2 cellular contexts compared by ENCODE assay signal in the genomic region with DNA sequence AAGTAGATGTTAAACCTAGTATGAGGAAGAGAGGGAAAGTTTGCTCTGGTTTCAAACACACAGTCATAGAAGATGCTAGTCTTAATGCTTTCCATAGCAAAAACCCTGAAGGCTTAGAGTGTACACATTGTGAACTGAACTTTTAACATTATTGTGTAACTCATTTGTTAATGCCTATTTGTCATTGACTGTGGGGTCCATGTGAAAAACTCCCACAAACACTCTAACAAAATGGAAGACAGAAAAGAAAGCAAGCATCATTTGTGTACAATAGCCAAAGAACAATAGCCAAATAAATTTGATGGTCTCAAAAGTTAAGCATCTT.
TF ChIP-seq lines count a peak whose summit lies in the region.

No MANE protein-coding gene starts in this region.

TF ChIP-seq in GM12878, 131 proteins besides CTCF, POLR2A, EP300 and RAD21:
- TF ChIP-seq, protein P1, sequence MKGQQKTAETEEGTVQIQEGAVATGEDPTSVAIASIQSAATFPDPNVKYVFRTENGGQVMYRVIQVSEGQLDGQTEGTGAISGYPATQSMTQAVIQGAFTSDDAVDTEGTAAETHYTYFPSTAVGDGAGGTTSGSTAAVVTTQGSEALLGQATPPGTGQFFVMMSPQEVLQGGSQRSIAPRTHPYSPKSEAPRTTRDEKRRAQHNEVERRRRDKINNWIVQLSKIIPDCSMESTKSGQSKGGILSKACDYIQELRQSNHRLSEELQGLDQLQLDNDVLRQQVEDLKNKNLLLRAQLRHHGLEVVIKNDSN (IDR thresholded peaks at IDR 0.05; ENCODE audit: borderline replicate concordance, extremely low read length, insufficient read depth, low read depth, low read length), result no peak
- 0 out of 2 replicates have a peak, but pooled peaks have one; percentile 2 for TF ChIP-seq CHD2 (IDR thresholded peaks at IDR 0.05; ENCODE audit: borderline replicate concordance, low read depth, low read length)
- TF ChIP-seq IKZF2 (IDR thresholded peaks at IDR 0.05), result peak in 1 of 2 experiments; percentile 5; a peak in 1 of 4 replicates
- TF ChIP-seq TARDBP (IDR thresholded peaks at IDR 0.05; ENCODE audit: borderline replicate concordance), result 0 out of 2 replicates have a peak, but pooled peaks have one; percentile 19

TF ChIP-seq in SK-N-SH, 30 proteins besides CTCF, POLR2A, EP300 and RAD21:
- TF ChIP-seq, protein P2, sequence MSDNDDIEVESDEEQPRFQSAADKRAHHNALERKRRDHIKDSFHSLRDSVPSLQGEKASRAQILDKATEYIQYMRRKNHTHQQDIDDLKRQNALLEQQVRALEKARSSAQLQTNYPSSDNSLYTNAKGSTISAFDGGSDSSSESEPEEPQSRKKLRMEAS (IDR thresholded peaks at IDR 0.05; ENCODE audit: low read depth), result no peak
- TF ChIP-seq MEF2A (IDR thresholded peaks at IDR 0.05; ENCODE audit: borderline replicate concordance, low read depth) (no peak), RXRA (IDR thresholded peaks at IDR 0.05; ENCODE audit: borderline replicate concordance, low read depth) (no peak), GATA2 (CRISPR knock-in tag; IDR thresholded peaks at IDR 0.05) (no peak), TCF12 (IDR thresholded peaks at IDR 0.05) (no peak), NFIC (IDR thresholded peaks at IDR 0.05; ENCODE audit: borderline replicate concordance) (no peak), MXI1 (IDR thresholded peaks at IDR 0.05; ENCODE audit: low read depth, low read length) (no peak), JUND (IDR thresholded peaks at IDR 0.05) (no peak), YY1 (IDR thresholded peaks at IDR 0.05; ENCODE audit: low read depth) (no peak)
- TF ChIP-seq, protein P3, sequence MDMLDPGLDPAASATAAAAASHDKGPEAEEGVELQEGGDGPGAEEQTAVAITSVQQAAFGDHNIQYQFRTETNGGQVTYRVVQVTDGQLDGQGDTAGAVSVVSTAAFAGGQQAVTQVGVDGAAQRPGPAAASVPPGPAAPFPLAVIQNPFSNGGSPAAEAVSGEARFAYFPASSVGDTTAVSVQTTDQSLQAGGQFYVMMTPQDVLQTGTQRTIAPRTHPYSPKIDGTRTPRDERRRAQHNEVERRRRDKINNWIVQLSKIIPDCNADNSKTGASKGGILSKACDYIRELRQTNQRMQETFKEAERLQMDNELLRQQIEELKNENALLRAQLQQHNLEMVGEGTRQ (IDR thresholded peaks at IDR 0.05; ENCODE audit: borderline replicate concordance, low read depth, low read length), result no peak
- TF ChIP-seq, protein P4, sequence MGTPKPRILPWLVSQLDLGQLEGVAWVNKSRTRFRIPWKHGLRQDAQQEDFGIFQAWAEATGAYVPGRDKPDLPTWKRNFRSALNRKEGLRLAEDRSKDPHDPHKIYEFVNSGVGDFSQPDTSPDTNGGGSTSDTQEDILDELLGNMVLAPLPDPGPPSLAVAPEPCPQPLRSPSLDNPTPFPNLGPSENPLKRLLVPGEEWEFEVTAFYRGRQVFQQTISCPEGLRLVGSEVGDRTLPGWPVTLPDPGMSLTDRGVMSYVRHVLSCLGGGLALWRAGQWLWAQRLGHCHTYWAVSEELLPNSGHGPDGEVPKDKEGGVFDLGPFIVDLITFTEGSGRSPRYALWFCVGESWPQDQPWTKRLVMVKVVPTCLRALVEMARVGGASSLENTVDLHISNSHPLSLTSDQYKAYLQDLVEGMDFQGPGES (IDR thresholded peaks at IDR 0.05; ENCODE audit: low read depth, low read length), result no peak
